28 cellular contexts compared by ENCODE assay signal in the genomic region with DNA sequence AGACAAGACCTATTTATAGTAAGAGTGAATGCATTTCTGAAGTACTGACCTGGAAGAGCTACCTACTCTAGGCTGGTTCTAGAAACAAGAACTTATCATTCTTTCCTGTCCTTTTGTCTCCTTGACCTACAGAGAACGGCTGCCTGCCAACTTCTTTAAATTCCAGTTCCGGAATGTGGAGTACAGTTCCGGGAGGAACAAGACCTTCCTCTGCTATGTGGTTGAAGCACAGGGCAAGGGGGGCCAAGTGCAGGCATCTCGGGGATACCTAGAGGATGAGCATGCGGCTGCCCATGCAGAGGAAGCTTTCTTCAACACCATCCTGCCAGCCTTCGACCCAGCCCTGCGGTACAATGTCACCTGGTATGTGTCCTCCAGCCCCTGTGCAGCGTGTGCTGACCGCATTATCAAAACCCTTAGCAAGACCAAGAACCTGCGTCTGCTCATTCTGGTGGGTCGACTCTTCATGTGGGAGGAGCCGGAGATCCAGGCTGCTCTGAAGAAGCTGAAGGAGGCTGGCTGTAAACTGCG. TPM values are rescaled to one million over a fixed set of nuclear protein-coding genes. Genes with fewer than 3 reads are reported as not detected.
"Had no signal": no experiment of that assay in that cellular context is flagged by ENCODE, and none has a peak within 500 bp of the region (broad histone marks: within the 10 kb centered on the region; RNA-seq: fewer than 3 reads in every experiment).

No MANE protein-coding gene starts in this region.

- H3K27me3 ChIP-seq: body of pancreas, colonic mucosa, foreskin keratinocyte, neutrophil had no signal

- H3K4me3 Mint-ChIP-seq: activated CD4-positive, alpha-beta memory T cell treated with anti-CD3 and anti-CD28 coated beads, Interleukin-2, amount 10 ng/mL, durations not matched to agents 7 days and 5 days; activated CD8-positive, alpha-beta memory T cell treated with anti-CD3 and anti-CD28 coated beads, Interleukin-2, amount 10 ng/mL, durations not matched to agents 7 days and 5 days; activated naive CD8-positive, alpha-beta T cell treated with anti-CD3 and anti-CD28 coated beads, Interleukin-2, amount 10 ng/mL, durations not matched to agents 7 days and 5 days; activated T-helper 17 cell treated with anti-CD3 and anti-CD28 coated beads, Interleukin-2, amount 50 U/mL, for 72 hours; endodermal cell; natural killer cell treated with Interleukin-12 subunit alpha and Interleukin-12 subunit beta and Interleukin-15 and Interleukin-18, amount 100 ng/mL, for 72 hours; stimulated activated naive CD8-positive, alpha-beta T cell treated with anti-CD3 and anti-CD28 coated beads, Interleukin-15, amount 100 ng/mL, for 72 hours had no signal

- H3K9me3 ChIP-seq: body of pancreas, colonic mucosa, neutrophil had no signal

- DNase-seq: activated CD4-positive, alpha-beta memory T cell treated with anti-CD3 and anti-CD28 coated beads, Interleukin-2, amount 10 ng/mL, durations not matched to agents 7 days and 5 days; activated CD4-positive, alpha-beta T cell treated with anti-CD3 and anti-CD28 coated beads for 48 hours; activated CD4-positive, CD25-positive, alpha-beta regulatory T cell; activated CD8-positive, alpha-beta memory T cell treated with anti-CD3 and anti-CD28 coated beads, Interleukin-2, amount 10 ng/mL, durations not matched to agents 7 days and 5 days; activated naive CD4-positive, alpha-beta T cell; activated naive CD8-positive, alpha-beta T cell treated with anti-CD3 and anti-CD28 coated beads, Interleukin-2, amount 10 ng/mL, durations not matched to agents 7 days and 5 days; activated T-cell treated with anti-CD3 and anti-CD28 coated beads, Interleukin-2, amount 50 U/mL, for 1 hour; body of pancreas; central memory CD4-positive, alpha-beta T cell; colonic mucosa; endodermal cell; foreskin keratinocyte; glutamatergic neuron; kidney; mesendoderm; stimulated activated naive CD8-positive, alpha-beta T cell treated with anti-CD3 and anti-CD28 coated beads, Interleukin-15, amount 100 ng/mL, for 72 hours; T1000 had no signal

- H3K27ac Mint-ChIP-seq: activated CD4-positive, alpha-beta memory T cell treated with anti-CD3 and anti-CD28 coated beads, Interleukin-2, amount 10 ng/mL, durations not matched to agents 7 days and 5 days; activated CD8-positive, alpha-beta memory T cell treated with anti-CD3 and anti-CD28 coated beads, Interleukin-2, amount 10 ng/mL, durations not matched to agents 7 days and 5 days; activated naive CD8-positive, alpha-beta T cell treated with anti-CD3 and anti-CD28 coated beads, Interleukin-2, amount 10 ng/mL, durations not matched to agents 7 days and 5 days; activated T-helper 17 cell treated with anti-CD3 and anti-CD28 coated beads, Interleukin-2, amount 50 U/mL, for 72 hours; endodermal cell; natural killer cell treated with Interleukin-12 subunit alpha and Interleukin-12 subunit beta and Interleukin-15 and Interleukin-18, amount 100 ng/mL, for 72 hours; stimulated activated naive CD8-positive, alpha-beta T cell treated with anti-CD3 and anti-CD28 coated beads, Interleukin-15, amount 100 ng/mL, for 72 hours had no signal

- H3K27ac ChIP-seq: colonic mucosa, epithelial cell of prostate, foreskin keratinocyte, neutrophil had no signal

- H3K27me3 Mint-ChIP-seq: activated CD4-positive, alpha-beta memory T cell treated with anti-CD3 and anti-CD28 coated beads, Interleukin-2, amount 10 ng/mL, durations not matched to agents 7 days and 5 days; activated CD8-positive, alpha-beta memory T cell treated with anti-CD3 and anti-CD28 coated beads, Interleukin-2, amount 10 ng/mL, durations not matched to agents 7 days and 5 days; activated naive CD8-positive, alpha-beta T cell treated with anti-CD3 and anti-CD28 coated beads, Interleukin-2, amount 10 ng/mL, durations not matched to agents 7 days and 5 days; activated T-helper 17 cell treated with anti-CD3 and anti-CD28 coated beads, Interleukin-2, amount 50 U/mL, for 72 hours; natural killer cell treated with Interleukin-12 subunit alpha and Interleukin-12 subunit beta and Interleukin-15 and Interleukin-18, amount 100 ng/mL, for 72 hours; stimulated activated naive CD8-positive, alpha-beta T cell treated with anti-CD3 and anti-CD28 coated beads, Interleukin-15, amount 100 ng/mL, for 72 hours had no signal

- H3K9me3 Mint-ChIP-seq: activated CD4-positive, alpha-beta memory T cell treated with anti-CD3 and anti-CD28 coated beads, Interleukin-2, amount 10 ng/mL, durations not matched to agents 7 days and 5 days; activated naive CD8-positive, alpha-beta T cell treated with anti-CD3 and anti-CD28 coated beads, Interleukin-2, amount 10 ng/mL, durations not matched to agents 7 days and 5 days; activated T-helper 17 cell treated with anti-CD3 and anti-CD28 coated beads, Interleukin-2, amount 50 U/mL, for 72 hours; endodermal cell; natural killer cell treated with Interleukin-12 subunit alpha and Interleukin-12 subunit beta and Interleukin-15 and Interleukin-18, amount 100 ng/mL, for 72 hours; stimulated activated naive CD8-positive, alpha-beta T cell treated with anti-CD3 and anti-CD28 coated beads, Interleukin-15, amount 100 ng/mL, for 72 hours had no signal

- H3K4me3 ChIP-seq: body of pancreas, colonic mucosa had no signal

- ATAC-seq: activated CD8-positive, alpha-beta memory T cell treated with anti-CD3 and anti-CD28 coated beads, Interleukin-2, amount 10 ng/mL, durations not matched to agents 7 days and 5 days; activated T-helper 17 cell treated with anti-CD3 and anti-CD28 coated beads, Interleukin-2, amount 50 U/mL, for 72 hours; body of pancreas; foreskin keratinocyte; natural killer cell treated with Interleukin-12 subunit alpha and Interleukin-12 subunit beta and Interleukin-15 and Interleukin-18, amount 100 ng/mL, for 72 hours; stimulated activated naive CD8-positive, alpha-beta T cell treated with anti-CD3 and anti-CD28 coated beads, Interleukin-15, amount 100 ng/mL, for 72 hours had no signal

- H3K4me1 Mint-ChIP-seq: activated T-helper 17 cell treated with anti-CD3 and anti-CD28 coated beads, Interleukin-2, amount 50 U/mL, for 72 hours had no signal

- H3K36me3 ChIP-seq: colonic mucosa had no signal

RNA-seq across cellular contexts. Expression of gene APOBEC2, which starts 8.3 kb away (rescaled TPM):
- total RNA-seq: activated CD4-positive, alpha-beta memory T cell treated with anti-CD3 and anti-CD28 coated beads, Interleukin-2, amount 10 ng/mL, durations not matched to agents 7 days and 5 days; activated CD8-positive, alpha-beta memory T cell treated with anti-CD3 and anti-CD28 coated beads, Interleukin-2, amount 10 ng/mL, durations not matched to agents 7 days and 5 days; activated naive CD8-positive, alpha-beta T cell treated with anti-CD3 and anti-CD28 coated beads, Interleukin-2, amount 10 ng/mL, durations not matched to agents 7 days and 5 days; activated T-helper 17 cell treated with anti-CD3 and anti-CD28 coated beads, Interleukin-2, amount 50 U/mL, for 72 hours; fibroblast of lung; foreskin keratinocyte; kidney; lower leg skin; mucosa of gallbladder; natural killer cell treated with Interleukin-12 subunit alpha and Interleukin-12 subunit beta and Interleukin-15 and Interleukin-18, amount 100 ng/mL, for 72 hours; renal cortical epithelial cell; T-helper 1 cell treated with Interleukin-12 subunit alpha and Interleukin-12 subunit beta and Interleukin-4 antibody, amounts not matched to agents 30 ng/mL and 1 ng/mL, for 36 hours; temporal lobe had no signal
- polyA plus RNA-seq: fibroblast of lung had no signal

RNA-seq across cellular contexts. Expression of gene TSPO2, which starts 19.0 kb away (rescaled TPM):
- total RNA-seq: activated CD4-positive, alpha-beta memory T cell treated with anti-CD3 and anti-CD28 coated beads, Interleukin-2, amount 10 ng/mL, durations not matched to agents 7 days and 5 days; activated CD8-positive, alpha-beta memory T cell treated with anti-CD3 and anti-CD28 coated beads, Interleukin-2, amount 10 ng/mL, durations not matched to agents 7 days and 5 days; activated naive CD8-positive, alpha-beta T cell treated with anti-CD3 and anti-CD28 coated beads, Interleukin-2, amount 10 ng/mL, durations not matched to agents 7 days and 5 days; activated T-helper 17 cell treated with anti-CD3 and anti-CD28 coated beads, Interleukin-2, amount 50 U/mL, for 72 hours; body of pancreas; colonic mucosa; endodermal cell; fibroblast of lung; foreskin keratinocyte; lower leg skin; natural killer cell treated with Interleukin-12 subunit alpha and Interleukin-12 subunit beta and Interleukin-15 and Interleukin-18, amount 100 ng/mL, for 72 hours; renal cortical epithelial cell; T-helper 1 cell treated with Interleukin-12 subunit alpha and Interleukin-12 subunit beta and Interleukin-4 antibody, amounts not matched to agents 30 ng/mL and 1 ng/mL, for 36 hours; temporal lobe; ureter had no signal
- polyA plus RNA-seq: fibroblast of lung, foreskin keratinocyte had no signal
